8 cellular contexts compared by ENCODE assay signal in the genomic region with DNA sequence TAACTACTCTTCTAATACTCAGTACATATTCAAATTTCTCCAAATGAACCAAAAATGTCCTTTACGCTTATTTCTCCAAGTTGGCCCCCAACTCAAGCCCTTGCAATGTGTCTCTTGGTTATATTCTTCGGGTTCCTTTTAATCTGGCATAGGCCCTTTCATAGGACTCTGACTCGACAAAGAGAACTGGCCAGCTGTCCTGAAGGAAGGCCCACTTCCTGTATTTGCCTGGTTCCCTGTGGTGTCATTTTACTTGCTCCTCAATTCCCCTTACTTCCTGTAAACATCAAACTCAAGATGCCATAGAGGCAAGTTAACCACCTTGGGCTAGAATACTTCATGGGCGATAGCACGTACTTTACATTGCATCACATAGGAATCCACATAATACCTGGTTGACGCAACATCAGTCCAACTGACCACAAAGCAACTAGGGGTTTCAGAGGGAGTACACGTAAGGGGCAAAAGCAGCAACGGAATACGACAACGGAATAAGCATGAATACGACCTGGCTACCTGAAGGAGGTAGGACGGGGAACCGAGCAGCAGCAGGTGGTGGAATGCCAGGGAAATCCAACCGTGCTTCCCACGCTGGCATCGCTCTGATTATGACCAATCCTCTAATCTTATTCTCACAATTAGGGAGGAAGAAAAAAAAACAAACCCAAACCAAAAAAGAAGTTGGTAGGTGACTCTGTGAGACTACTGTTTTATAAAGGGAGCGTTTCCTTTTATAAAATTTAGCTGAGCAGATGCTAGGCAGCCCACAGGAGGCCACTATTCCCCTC. TPM values are rescaled to one million over a fixed set of nuclear protein-coding genes. Genes with fewer than 3 reads are reported as not detected.
DNase-seq lines count a peak whose midpoint lies in the region; ATAC-seq, FAIRE-seq and TF ChIP-seq lines count a peak whose summit lies in the region.

No MANE protein-coding gene starts in this region.

- peaks cover 43% of the 10 kb centered on the region for H3K4me1 Mint-ChIP-seq in CD4-positive, alpha-beta T cell (ENCODE audit: low read depth)
- peaks cover 13 to 40% (median 36%) of the 10 kb centered on the region in 4 donors for H3K4me1 Mint-ChIP-seq in naive thymus-derived CD8-positive, alpha-beta T cell

- intact Hi-C loops in CD4-positive, alpha-beta T cell (cut with DNase I, micrococcal nuclease), result loop anchor here (1.0 to 10.0 kb wide), 8 partner anchors 45 to 1627 kb away; partner anchors contain the start of genes DCAF17 (in 1 of the 2), METTL8 (in 1 of the 2), PDK1 (in 1 of the 2) and PPIG (in 1 of the 2)
- intact Hi-C loops in HCT116 (cut with micrococcal nuclease), result no loop called here
- intact Hi-C loops in aorta (cut with DNase I), result loop anchor here in 1 of 2 donors (5.0 kb wide), 1 partner anchor 489 kb away; no protein-coding TSS in a partner anchor

- H2BK12ac ChIP-seq in H1 (ENCODE audit: low read depth, low read length), result peak overlapping the region; percentile 93; the same call in 1 of the 2 replicates

- peak overlapping the region; percentile 24 for H4K5ac ChIP-seq in H1 (ENCODE audit: insufficient read length, low read depth, low read length)

- CTCF ChIA-PET in CD4-positive, alpha-beta T cell (lab: Charles Lee), result interaction anchor here (0.6 to 3.4 kb wide), 36 partner anchors 8 to 1627 kb away, joined by 3 to 43 read pairs (median 6); partner anchors contain the start of genes DCAF17, DYNC1I2, FASTKD1 and HAT1
- CTCF ChIA-PET in HCT116 (lab: Charles Lee) (interaction anchor here (0.6 to 2.0 kb wide), 16 partner anchors 8 to 1186 kb away, joined by 3 to 9 read pairs (median 4); partner anchors contain the start of gene DYNC1I2), H1 (lab: Charles Lee; ENCODE audit: partially characterized antibody) (interaction anchor here (0.6 to 2.6 kb wide), 15 partner anchors 8 to 927 kb away, joined by 3 to 12 read pairs (median 4); no protein-coding TSS in a partner anchor)

- H2BK120ac ChIP-seq in H1 (replicated peaks; ENCODE audit: low read depth, low read length), result peak overlapping the region; percentile 59

- TSS peak; percentile 83 for BruUV-seq in HCT116 (replicated peaks; lab: Mats Ljungman, UMichigan)

- no peaks in the 10 kb centered on the region for H3K79me1 ChIP-seq in H1 (ENCODE audit: low read depth, low read length)

- POLR2A ChIA-PET in CD4-positive, alpha-beta T cell (lab: Charles Lee), result interaction anchor here (0.6 to 3.4 kb wide), 21 partner anchors 8 to 1629 kb away, joined by 3 to 36 read pairs (median 5); partner anchors contain the start of genes DCAF17, DYNC1I2, METTL8 and TLK1
- POLR2A ChIA-PET in HCT116 (lab: Charles Lee) (interaction anchor here (0.9 to 1.4 kb wide), 2 partner anchors 10 to 15 kb away, joined by 3 read pairs; no protein-coding TSS in a partner anchor), H1 (lab: Charles Lee; ENCODE audit: partially characterized antibody) (interaction anchor here (0.6 to 3.6 kb wide), 13 partner anchors 8 to 741 kb away, joined by 3 to 22 read pairs (median 6); partner anchors contain the start of genes DCAF17 and METTL8)
- POLR2A ChIA-PET in naive thymus-derived CD8-positive, alpha-beta T cell (lab: Charles Lee), result interaction anchor here (0.6 to 4.0 kb wide), 11 partner anchors 9 to 1628 kb away, joined by 3 to 41 read pairs (median 5); partner anchors contain the start of genes DCAF17, METTL8, PDK1 and TLK1

- peak overlapping the region; percentile 73; the same call in 1 of the 2 replicates for H2BK15ac ChIP-seq in H1 (ENCODE audit: low read length)

- H4K8ac ChIP-seq in H1 (ENCODE audit: extremely low read depth, insufficient read depth, low read length), result no peak overlapping the region; the same call in 1 of the 2 replicates

- RAD21 ChIA-PET in HCT116 (lab: Charles Lee; ENCODE audit: low non-redundant PET in 1 of 2, low total read pairs in 2 of 2, uncharacterized antibody in 2 of 2, unreplicated experiment in 2 of 2), result interaction anchor here in 1 of 2 experiments (1.0 kb wide), 1 partner anchor 488 kb away, joined by 3 read pairs; no protein-coding TSS in a partner anchor

- H4K20me1 ChIP-seq in HCT116 (ENCODE audit: insufficient read depth) (peaks cover 1% of the 10 kb centered on the region; the same call in 1 of the 2 replicates), H1 (replicated peaks in 1 of 2; ENCODE audit: control insufficient read depth in 1 of 2, insufficient read depth in 2 of 2, low read length in 2 of 2) (peaks cover 0 to 5% of the 10 kb centered on the region in 2 experiments)

- TF ChIP-seq POLR2A in HCT116 (IDR thresholded peaks at IDR 0.05; ENCODE audit: borderline replicate concordance, extremely low read depth, insufficient read depth, insufficient read length), result no peak
- peak; percentile 17 to 54; a peak in 2 of 3 replicates for TF ChIP-seq POLR2A in H1 (IDR thresholded peaks at IDR 0.05; ENCODE audit: control extremely low read depth in 1 of 2, low read depth in 2 of 2, low read length in 2 of 2)

- H3K9me3 ChIP-seq in CD4-positive, alpha-beta T cell (ENCODE audit: control insufficient read depth, low read length), result no peaks in the 10 kb centered on the region
- H3K9me3 ChIP-seq in HCT116 (ENCODE audit: control insufficient read depth in 1 of 2, insufficient read depth in 1 of 2, low read depth in 1 of 2, low read length in 2 of 2), result peaks cover 0 to 10% of the 10 kb centered on the region in 2 experiments; a peak in 2 of 4 replicates
- peaks cover 8 to 9% of the 10 kb centered on the region in 2 experiments; a peak in 3 of 4 replicates for H3K9me3 ChIP-seq in H1 (ENCODE audit: insufficient read depth in 2 of 2, low read depth in 1 of 2, low read length in 1 of 2)
- no peaks in the 10 kb centered on the region for H3K9me3 ChIP-seq in aorta (ENCODE audit: control insufficient read depth, low read length)

- no peak overlapping the region for H3K23ac ChIP-seq in H1 (ENCODE audit: insufficient read length)

- H4K91ac ChIP-seq in H1 (replicated peaks; ENCODE audit: insufficient read length, low read length), result peak overlapping the region; percentile 45

- H3K4me2 ChIP-seq in HCT116 (ENCODE audit: low read length) (peak overlapping the region; percentile 69), H1 (ENCODE audit: insufficient read depth in 1 of 2, low read depth in 2 of 2, low read length in 2 of 2) (peak overlapping the region; percentile 66 to 81)

- TF ChIP-seq CTCF in CD4-positive, alpha-beta T cell (IDR thresholded peaks at IDR 0.05), result no peak
- TF ChIP-seq CTCF in HCT116 (IDR thresholded peaks at IDR 0.05 in 2 of 3, conservative IDR thresholded peaks at IDR 0.05 in 1 of 3; ENCODE audit: borderline replicate concordance in 1 of 3, insufficient read depth in 1 of 3, low read depth in 2 of 3, low read length in 2 of 3) (no peak), H1 (IDR thresholded peaks at IDR 0.05; ENCODE audit: control extremely low read depth in 1 of 3, insufficient read depth in 1 of 3, low read depth in 1 of 3, low read length in 3 of 3) (no peak)

- no peak overlapping the region; the same call in 1 of the 2 replicates for H2BK20ac ChIP-seq in H1 (ENCODE audit: low read length)

- ATAC-seq in CD4-positive, alpha-beta T cell (ENCODE audit: poor library complexity), result no peak
- ATAC-seq in HCT116 (no peak), aorta (ENCODE audit: low FRiP score) (no peak), GM18519 (IDR thresholded peaks at IDR 0.05; ENCODE audit: low FRiP score, unreplicated experiment) (no peak)
- no peak for ATAC-seq in naive thymus-derived CD8-positive, alpha-beta T cell

- H3K27me3 Mint-ChIP-seq in CD4-positive, alpha-beta T cell, result no peaks in the 10 kb centered on the region
- no peaks in the 10 kb centered on the region for H3K27me3 Mint-ChIP-seq in naive thymus-derived CD8-positive, alpha-beta T cell

- H3K27ac Mint-ChIP-seq in CD4-positive, alpha-beta T cell, result peak overlapping the region; percentile 94
- peak overlapping the region; percentile 86 to 95 (median 94) for H3K27ac Mint-ChIP-seq in naive thymus-derived CD8-positive, alpha-beta T cell

- no peak for TF ChIP-seq EP300 in H1 (IDR thresholded peaks at IDR 0.05; ENCODE audit: borderline replicate concordance in 1 of 2, low read depth in 2 of 2, low read length in 2 of 2)

- H3K4me3 Mint-ChIP-seq in CD4-positive, alpha-beta T cell, result peak overlapping the region; percentile 94
- H3K4me3 Mint-ChIP-seq in naive thymus-derived CD8-positive, alpha-beta T cell, result peak overlapping the region; percentile 83 to 99 (median 93)

- peaks cover 3% of the 10 kb centered on the region for H3K23me2 ChIP-seq in H1 (ENCODE audit: low read depth, low read length)

- no peaks in the 10 kb centered on the region for H3K27me3 ChIP-seq in CD4-positive, alpha-beta T cell (ENCODE audit: control insufficient read depth, insufficient read depth, low read length)
- H3K27me3 ChIP-seq in HCT116 (ENCODE audit: insufficient read depth, low read length), result no peaks in the 10 kb centered on the region
- H3K27me3 ChIP-seq in H1 (replicated peaks in 1 of 4; ENCODE audit: control insufficient read depth in 3 of 4, extremely low read depth in 1 of 4, insufficient read depth in 3 of 4, low read length in 3 of 4), result no peaks in the 10 kb centered on the region
- no peaks in the 10 kb centered on the region for H3K27me3 ChIP-seq in aorta (ENCODE audit: control insufficient read depth in 1 of 2, insufficient read depth in 2 of 2, low read length in 1 of 2)

- H3K4me1 ChIP-seq in HCT116 (ENCODE audit: control insufficient read depth in 1 of 2, insufficient read depth in 2 of 2, low read length in 2 of 2) (peaks cover 11 to 21% of the 10 kb centered on the region in 2 experiments), H1 (replicated peaks in 1 of 4; ENCODE audit: control insufficient read depth in 3 of 4, insufficient read depth in 4 of 4, low read length in 3 of 4) (peaks cover 5 to 18% (median 6%) of the 10 kb centered on the region in 4 experiments; a peak in 6 of 7 replicates), aorta (ENCODE audit: control insufficient read depth in 1 of 2, insufficient read depth in 2 of 2, low read length in 2 of 2) (peaks cover 2% of the 10 kb centered on the region in 2 donors)

- H3K79me2 ChIP-seq in HCT116 (ENCODE audit: insufficient read depth, low read length) (peaks cover 40% of the 10 kb centered on the region), H1 (ENCODE audit: control insufficient read depth in 1 of 2, insufficient read depth in 2 of 2, low read length in 2 of 2) (peaks cover 19 to 38% of the 10 kb centered on the region in 2 experiments)

- peak overlapping the region; percentile 54 for H3K4ac ChIP-seq in H1 (replicated peaks; ENCODE audit: insufficient read length, low read depth, low read length)

- H2AK5ac ChIP-seq in H1 (ENCODE audit: low read depth, low read length), result peak overlapping the region; percentile 43; the same call in 1 of the 2 replicates

- H3K56ac ChIP-seq in H1 (replicated peaks; ENCODE audit: insufficient read length, low read depth, low read length), result peak overlapping the region; percentile 34

- H3K9ac ChIP-seq in HCT116 (ENCODE audit: low read length), result peak overlapping the region; percentile 54
- H3K9ac ChIP-seq in H1 (replicated peaks in 1 of 4; ENCODE audit: extremely low read depth in 1 of 4, low read depth in 3 of 4, low read length in 3 of 4), result peak overlapping the region in 3 of 4 experiments; percentile 62 to 80 (median 77); a peak in 6 of 7 replicates

- no peak for DNase-seq in CD4-positive, alpha-beta T cell
- DNase-seq in HCT116 (ENCODE audit: low read depth, low spot score), result no peak
- DNase-seq in SIG-M5 treated with dmso at 0.1 percent for 504 hours (lab: John Stamatoyannopoulos, UW; ENCODE audit: unreplicated experiment), result peak; percentile 58
- no peak for DNase-seq in H1 (ENCODE audit: low read depth in 1 of 2, low spot score in 2 of 2)
- peak in 3 of 10 donors; percentile 1 to 4 (median 4) for DNase-seq in naive thymus-derived CD8-positive, alpha-beta T cell
- DNase-seq in aorta, result no peak
- DNase-seq in NCI-H1694 treated with DMSO at 0.1 percent for 48 hours (lab: John Stamatoyannopoulos, UW), result no peak

- peak overlapping the region; percentile 68 for H2AFZ ChIP-seq in HCT116 (ENCODE audit: low read depth, low read length, poor library complexity, severe bottlenecking)
- H2AFZ ChIP-seq in H1 (ENCODE audit: low read length), result peak overlapping the region; percentile 89

- H2BK5ac ChIP-seq in H1 (ENCODE audit: low read depth, low read length), result peak overlapping the region; percentile 88

- no peak overlapping the region for H3K14ac ChIP-seq in H1 (ENCODE audit: insufficient read length)

- H3K4me3 ChIP-seq in HCT116 (replicated peaks in 1 of 2; ENCODE audit: low read depth in 1 of 2, low read length in 2 of 2) (peak overlapping the region; percentile 41 to 93), H1 (ENCODE audit: extremely low read depth in 1 of 4, insufficient read depth in 2 of 4, low read depth in 3 of 4, low read length in 4 of 4) (peak overlapping the region; percentile 26 to 59 (median 46); a peak in 7 of 8 replicates), aorta (ENCODE audit: low read length in 2 of 2) (no peak overlapping the region)

- H3K18ac ChIP-seq in H1 (ENCODE audit: extremely low read depth, low read length), result peak overlapping the region; percentile 26

- H3K36me3 ChIP-seq in HCT116 (ENCODE audit: control insufficient read depth in 1 of 2, insufficient read depth in 2 of 2, low read length in 2 of 2) (no peaks in the 10 kb centered on the region; a peak in 1 of 4 replicates), H1 (ENCODE audit: control insufficient read depth in 2 of 4, insufficient read depth in 4 of 4, low read length in 3 of 4) (no peaks in the 10 kb centered on the region), aorta (ENCODE audit: control insufficient read depth in 1 of 2, insufficient read depth in 2 of 2, low read length in 1 of 2) (no peaks in the 10 kb centered on the region)

- peak; percentile 48 for FAIRE-seq in H1 (lab: Jason Lieb, UNC)

- H3K27ac ChIP-seq in CD4-positive, alpha-beta T cell (ENCODE audit: low read depth, low read length), result peak overlapping the region; percentile 43
- H3K27ac ChIP-seq in HCT116 (ENCODE audit: low read depth, low read length) (peak overlapping the region; percentile 86), H1 (ENCODE audit: low read depth, low read length) (peak overlapping the region; percentile 87), aorta (ENCODE audit: low read depth in 1 of 2, low read length in 2 of 2) (peak overlapping the region in 1 of 2 donors; percentile 50)

- 51% methylated on average over 17 of the region's 17 CpGs; no CpG with 5 or more reads in 1 of the 2 experiments for WGBS in H1 (ENCODE audit: extremely low coverage in 1 of 2, insufficient coverage in 1 of 2, insufficient read length in 1 of 2, insufficient replicate concordance in 2 of 2, low coverage in 1 of 2, low lambda C conversion rate in 2 of 2, missing lambda C conversion rate in 1 of 2), 2 experiments
- WGBS in aorta, 2 donors, result 61 to 62% methylated on average over 17 of the region's 17 CpGs

- no peak for TF ChIP-seq RAD21 in HCT116 (IDR thresholded peaks at IDR 0.05; ENCODE audit: low read depth)
- no peak for TF ChIP-seq RAD21 in H1 (IDR thresholded peaks at IDR 0.05 in 1 of 2, conservative IDR thresholded peaks at IDR 0.05 in 1 of 2; ENCODE audit: low read depth in 2 of 2, low read length in 2 of 2)

- no peaks in the 10 kb centered on the region for H3K9me2 ChIP-seq in HCT116 (ENCODE audit: insufficient read depth)

- H3K36me3 Mint-ChIP-seq in CD4-positive, alpha-beta T cell (ENCODE audit: low read depth), result peaks cover 27% of the 10 kb centered on the region
- H3K36me3 Mint-ChIP-seq in naive thymus-derived CD8-positive, alpha-beta T cell, result peaks cover 0 to 7% (median 3%) of the 10 kb centered on the region in 3 donors

- H3K9me3 Mint-ChIP-seq in CD4-positive, alpha-beta T cell, result no peaks in the 10 kb centered on the region
- H3K9me3 Mint-ChIP-seq in naive thymus-derived CD8-positive, alpha-beta T cell, result no peaks in the 10 kb centered on the region

RNA-seq across cellular contexts. Expression of gene GORASP2, which starts 0.8 kb away (rescaled TPM):
- 10 to 100 TPM; 87.3 to 95.7 TPM for total RNA-seq in CD4-positive, alpha-beta T cell
- total RNA-seq in HCT116 (2021; ENCODE audit: unreplicated experiment) (87.9 TPM), aorta (10 to 100 TPM; 74.6 to 77.1 TPM)
- polyA plus RNA-seq in HCT116 (2012), result 87.9 and 97.5 TPM in 2 replicates
- total RNA-seq in H1 (2021; fragmentation: NEBNext Ultra II Directional; extraction: Animal tissue kit (Norgen Biotek cat#: 25700)), result 81.3 and 86.8 TPM in 2 replicates
- polyA plus RNA-seq in H1 (2011; rRNA removed) (187 and 214 TPM in 2 replicates), aorta (10 to 100 TPM; 34.9 to 38.9 TPM)
- polyA plus RNA-seq in H1 (2011; cell fraction: cytosol; rRNA removed), result 120 TPM
- polyA plus RNA-seq in H1 (2011; cell fraction: nucleus; rRNA removed), result 94.2 TPM
- polyA plus RNA-seq in H1 (2012, experiment 1 of 2), result 71.5 to 83.8 TPM (median 77.3 TPM) in 4 replicates
- 43.3 TPM for polyA plus RNA-seq in H1 (2012, experiment 2 of 2)
- 82.8 TPM for polyA plus RNA-seq in H1 (2013, experiment 1 of 2)
- 88.6 TPM for polyA plus RNA-seq in H1 (2013, experiment 2 of 2)
- 112 and 134 TPM in 2 replicates for polyA minus RNA-seq in H1 (2011; rRNA and poly(A)+ RNA removed)
- 52.0 TPM for polyA minus RNA-seq in H1 (2011; cell fraction: cytosol; rRNA and poly(A)+ RNA removed)
- 60.4 TPM for polyA minus RNA-seq in H1 (2011; cell fraction: nucleus; rRNA and poly(A)+ RNA removed)
- 10 to 100 TPM; 66.0 to 74.7 TPM for total RNA-seq in naive thymus-derived CD8-positive, alpha-beta T cell
- 10 to 100 TPM; 70.1 to 91.9 (median 89.2) TPM for polyA plus RNA-seq in naive thymus-derived CD8-positive, alpha-beta T cell

Comparison
In these comparisons a context has a peak if more than half of its experiments do, and no peak if none do; other contexts are left out.
1. H3K4me3 ChIP-seq: peak in HCT116 (2 of 2) and H1 (4 of 4); none in aorta (0 of 2).